In genomic region chr16:86649875-86650274, GRCh38 we compare ENCODE assay signal across 21 cellular contexts.
DNase-seq lines count a peak whose midpoint lies in the region; ATAC-seq, FAIRE-seq and TF ChIP-seq lines count a peak whose summit lies in the region.
"Had no signal": no experiment of that assay in that cellular context is flagged by ENCODE, and none has a peak within 500 bp of the region (broad histone marks: within the 10 kb centered on the region; RNA-seq: fewer than 3 reads in every experiment).

No MANE protein-coding gene starts in this region.

- no peak for ATAC-seq in A549
- peak; percentile 65 for ATAC-seq in sciatic nerve
- ATAC-seq in GM19035 (IDR thresholded peaks at IDR 0.05; ENCODE audit: unreplicated experiment), result no peak
- ATAC-seq in GM19397 (IDR thresholded peaks at IDR 0.05; ENCODE audit: unreplicated experiment), result no peak

- TF ChIP-seq CTCF in A549 (IDR thresholded peaks at IDR 0.05) (no peak), choroid plexus epithelial cell (conservative IDR thresholded peaks at IDR 0.05; ENCODE audit: low read depth, low read length) (no peak), nephron (IDR thresholded peaks at IDR 0.05; ENCODE audit: unreplicated experiment in 3 of 3) (no peak)

- H3K27ac ChIP-seq in A549, result no peak overlapping the region
- H3K27ac ChIP-seq: BLaER1 treated with 17β-estradiol and CSF1 and Interleukin-3, amounts not matched to agents 10 nM and 100 nM had no signal

- CTCF ChIA-PET in A549 (lab: Yijun Ruan, JAX), result no interaction called here

- peaks cover 16% of the 10 kb centered on the region for H3K36me3 Mint-ChIP-seq in nephron (ENCODE audit: low read depth)
- H3K36me3 Mint-ChIP-seq: CD8-positive, alpha-beta memory T cell had no signal

- POLR2A ChIA-PET in A549 (lab: Yijun Ruan, JAX), result no interaction called here

- 94% methylated on average over 3 of the region's 5 CpGs for WGBS in A549 (ENCODE audit: missing lambda C conversion rate)

- intact Hi-C loops in sciatic nerve (cut with DNase I), result no loop called here

- H3K4me1 ChIP-seq in A549, result no peaks in the 10 kb centered on the region
- H3K4me1 ChIP-seq: BLaER1 treated with 17β-estradiol and CSF1 and Interleukin-3, amounts not matched to agents 10 nM and 100 nM had no signal

- DNase-seq in A549 (ENCODE audit: low read depth in 1 of 2, low spot score in 1 of 2) (no peak), choroid plexus epithelial cell (ENCODE audit: low read depth) (peak; percentile 56), sciatic nerve (ENCODE audit: low spot score) (no peak), SKM-1 treated with dmso at 0.1 percent for 144 hours (lab: John Stamatoyannopoulos, UW; ENCODE audit: unreplicated experiment) (no peak), kidney glomerular epithelial cell (lab: John Stamatoyannopoulos, UW) (no peak)
- DNase-seq: 8988T; CD8-positive, alpha-beta memory T cell; COR-L47; DMS 273 treated with DMSO at 0.1 percent for 48 hours; DMS79; GDM1; H9 had no signal

- H3K27ac Mint-ChIP-seq in nephron, result peak overlapping the region in 2 of 3 experiments; percentile 21 to 68
- H3K27ac Mint-ChIP-seq: B cell; CD8-positive, alpha-beta memory T cell had no signal

- no peak overlapping the region for H3K4me3 Mint-ChIP-seq in nephron
- H3K4me3 Mint-ChIP-seq: B cell; CD8-positive, alpha-beta memory T cell; H9 had no signal

- no peak for TF ChIP-seq RAD21 in A549 (conservative IDR thresholded peaks at IDR 0.05 in 1 of 2, IDR thresholded peaks at IDR 0.05 in 1 of 2)

- H3K4me2 ChIP-seq in A549, result no peak overlapping the region
- H3K4me2 ChIP-seq: BLaER1 treated with 17β-estradiol and CSF1 and Interleukin-3, amounts not matched to agents 10 nM and 100 nM had no signal

- TF ChIP-seq POLR2A in A549 (IDR thresholded peaks at IDR 0.05; ENCODE audit: low read length), result no peak

- H3K9me3 ChIP-seq in A549, result peaks cover 9% of the 10 kb centered on the region; the same call in 1 of the 3 replicates

- no peak for FAIRE-seq in A549 (lab: Jason Lieb, UNC)
- FAIRE-seq: GM12892, GM18507, H1, HTR-8/SVneo had no signal

- H3K4me3 ChIP-seq in A549, result no peak overlapping the region
- no peak overlapping the region for H3K4me3 ChIP-seq in choroid plexus epithelial cell (ENCODE audit: low read depth, low read length)
- H3K4me3 ChIP-seq: BLaER1 treated with 17β-estradiol and CSF1 and Interleukin-3, amounts not matched to agents 10 nM and 100 nM had no signal

- H3K27me3 Mint-ChIP-seq in nephron (ENCODE audit: low read depth), result peaks cover 25% of the 10 kb centered on the region

- TF ChIP-seq EP300 in A549 (IDR thresholded peaks at IDR 0.05), result no peak

- peaks cover 21% of the 10 kb centered on the region for H3K4me1 Mint-ChIP-seq in nephron
- H3K4me1 Mint-ChIP-seq: B cell; CD8-positive, alpha-beta memory T cell had no signal

- H3K9me3 Mint-ChIP-seq in nephron, result peaks cover 9% of the 10 kb centered on the region

TF ChIP-seq in A549, 52 proteins besides CTCF, POLR2A, EP300 and RAD21:
- TF ChIP-seq POLR2AphosphoS2 (conservative IDR thresholded peaks at IDR 0.05; ENCODE audit: low read length) (no peak), MAFK (IDR thresholded peaks at IDR 0.05; ENCODE audit: partially characterized antibody) (peak; percentile 29)
